In the genomic region with DNA sequence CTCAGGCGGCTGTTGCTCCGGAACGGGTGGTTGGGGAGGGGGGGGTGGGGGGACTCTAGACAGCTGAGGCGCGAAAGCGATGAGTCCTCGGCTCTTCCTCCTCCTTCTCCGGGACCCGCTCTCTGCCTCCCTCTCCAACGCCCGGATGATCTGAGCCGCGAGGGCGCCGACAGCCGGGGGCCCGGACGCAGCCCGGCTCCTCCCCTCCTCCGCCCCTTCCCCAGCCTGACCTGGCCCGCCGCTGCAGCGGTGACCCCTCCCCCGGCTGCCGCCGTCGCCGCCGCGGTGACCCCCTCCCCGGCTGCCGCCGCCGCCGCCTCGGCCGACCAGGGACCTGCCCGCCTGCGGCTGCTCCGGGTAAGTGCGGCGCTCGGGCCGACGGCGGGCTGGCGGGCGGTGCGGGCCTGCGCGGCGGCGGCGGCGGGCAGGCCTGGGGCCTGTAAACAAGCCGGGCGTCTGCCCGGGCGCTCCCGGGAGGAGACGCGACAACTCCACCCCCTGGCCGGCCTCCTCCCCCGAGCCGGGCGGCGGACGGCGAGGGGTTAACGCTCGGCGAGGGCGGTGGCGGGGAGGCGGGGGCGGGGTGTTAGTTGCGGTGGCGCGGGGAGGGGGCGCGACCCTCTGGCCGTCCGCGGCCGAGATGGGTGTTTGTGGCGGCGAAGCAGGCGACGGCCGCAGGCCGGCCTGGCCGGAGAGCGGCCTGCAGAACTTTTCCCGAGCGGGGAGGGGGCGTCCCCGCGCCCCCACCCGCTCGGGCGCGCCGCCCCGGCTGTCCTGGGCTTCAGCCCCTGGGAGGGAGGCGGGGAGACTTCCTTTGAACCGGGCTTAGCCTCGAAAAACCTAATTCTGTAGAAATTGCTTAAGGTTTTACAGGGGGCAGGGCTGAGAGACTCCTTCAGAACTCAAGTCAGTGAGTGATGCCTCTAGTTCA, we compare ENCODE assay signal across 8 cellular contexts. TPM values are rescaled to one million over a fixed set of nuclear protein-coding genes. Genes with fewer than 3 reads are reported as not detected.
DNase-seq lines count a peak whose midpoint lies in the region; ATAC-seq and TF ChIP-seq lines count a peak whose summit lies in the region.

No MANE protein-coding gene starts in this region.

- no peak for TF ChIP-seq CTCF in epithelial cell of proximal tubule (conservative IDR thresholded peaks at IDR 0.05; ENCODE audit: low read depth, low read length)

- H3K4me3 ChIP-seq in epithelial cell of proximal tubule (ENCODE audit: low read depth, low read length), result peak overlapping the region; percentile 69

- DNase-seq in C1 segment of cervical spinal cord (lab: John Stamatoyannopoulos, UW) (peak in 13 of 14 donors; percentile 16 to 80 (median 60)), NOMO-1 treated with dmso at 0.1 percent for 144 hours (lab: John Stamatoyannopoulos, UW; ENCODE audit: unreplicated experiment) (peak; percentile 34), activated T-cell treated with anti-CD3 and anti-CD28 coated beads for 48 hours (ENCODE audit: low read depth) (peak; percentile 56), epithelial cell of proximal tubule (ENCODE audit: low read depth) (no peak), mucosa of gallbladder (ENCODE audit: low spot score) (peak; percentile 60)
- DNase-seq in stimulated activated CD8-positive, alpha-beta memory T cell treated with anti-CD3 and anti-CD28 coated beads, Interleukin-4, amount 100 ng/mL, for 24 hours (ENCODE audit: low read depth), result peak; percentile 64

- ATAC-seq in GM19328 (IDR thresholded peaks at IDR 0.05; ENCODE audit: unreplicated experiment) (peak; percentile 41), HG03460 (IDR thresholded peaks at IDR 0.05; ENCODE audit: unreplicated experiment) (peak; percentile 36)

RNA-seq across cellular contexts. Expression of a gene that starts 0.6 kb away (rescaled TPM):
- 10.2 and 21.0 TPM in 2 replicates for total RNA-seq in epithelial cell of proximal tubule
- 62.9 TPM for total RNA-seq in mucosa of gallbladder
